13 cellular contexts compared by ENCODE assay signal in the genomic region with DNA sequence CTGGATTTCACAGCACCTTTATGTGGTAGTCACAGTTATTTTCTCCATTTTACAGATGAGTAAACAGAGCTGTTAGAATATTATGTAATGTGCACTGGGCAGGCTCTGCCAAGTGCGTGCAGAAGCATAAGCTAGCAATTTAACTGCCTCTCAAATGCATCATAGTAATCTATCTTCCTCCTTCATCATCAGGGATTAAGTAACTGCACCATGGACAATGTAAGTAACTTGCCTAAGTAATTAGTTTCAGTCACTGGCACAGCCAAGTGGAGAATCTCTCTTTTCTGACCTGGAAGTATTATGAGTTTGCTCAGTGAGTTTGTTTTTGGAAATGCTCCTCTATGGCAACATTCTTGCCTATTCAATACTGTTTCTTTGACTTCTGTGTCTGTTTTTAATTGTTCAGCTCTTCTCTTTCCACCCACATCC.
DNase-seq lines count a peak whose midpoint lies in the region; ATAC-seq and TF ChIP-seq lines count a peak whose summit lies in the region.
"Had no signal": no experiment of that assay in that cellular context is flagged by ENCODE, and none has a peak within 500 bp of the region (broad histone marks: within the 10 kb centered on the region; RNA-seq: fewer than 3 reads in every experiment).

No MANE protein-coding gene starts in this region.

- intact Hi-C loops in psoas muscle (cut with DNase I) (no loop called here), left colon (cut with DNase I, micrococcal nuclease) (loop anchor here in 1 of 2 donors (10.0 kb wide), 1 partner anchor 257 kb away; the partner anchor contains the start of gene PTPRG)

- WGBS in psoas muscle, 3 donors = 19 to 69% (median 22%) methylated on average over 1 of the region's 1 CpG

- H3K4me1 Mint-ChIP-seq in activated naive CD8-positive, alpha-beta T cell treated with anti-CD3 and anti-CD28 coated beads, Interleukin-2, amount 50 U/mL, for 24 hours = no peaks in the 10 kb centered on the region

- no peak overlapping the region for H3K4me3 Mint-ChIP-seq in activated naive CD8-positive, alpha-beta T cell treated with anti-CD3 and anti-CD28 coated beads, Interleukin-2, amount 50 U/mL, for 24 hours

- H3K36me3 ChIP-seq in WERI-Rb-1 (peaks cover 2% of the 10 kb centered on the region), psoas muscle (ENCODE audit: insufficient read depth in 1 of 2, low read depth in 1 of 2) (no peaks in the 10 kb centered on the region)
- H3K36me3 ChIP-seq: HAP-1, transverse colon had no signal

- H3K36me3 Mint-ChIP-seq in activated naive CD8-positive, alpha-beta T cell treated with anti-CD3 and anti-CD28 coated beads, Interleukin-2, amount 50 U/mL, for 24 hours (ENCODE audit: low read depth) = no peaks in the 10 kb centered on the region

- H3K4me1 ChIP-seq in psoas muscle = peaks cover 14% of the 10 kb centered on the region
- H3K4me1 ChIP-seq: HAP-1 had no signal

- no peak overlapping the region for H3K27ac Mint-ChIP-seq in activated naive CD8-positive, alpha-beta T cell treated with anti-CD3 and anti-CD28 coated beads, Interleukin-2, amount 50 U/mL, for 24 hours

- DNase-seq in EH (ENCODE audit: low read depth) (peak; percentile 76), WERI-Rb-1 (peak; percentile 17), fibroblast of peridontal ligament (ENCODE audit: extremely low read depth) (peak; percentile 90), psoas muscle (no peak), NCI-H2227 treated with DMSO at 0.1 percent for 48 hours (lab: John Stamatoyannopoulos, UW) (no peak), left colon (no peak)
- no peak for DNase-seq in activated CD8-positive, alpha-beta memory T cell treated with anti-CD3 and anti-CD28 coated beads for 24 hours
- DNase-seq in activated naive CD8-positive, alpha-beta T cell treated with anti-CD3 and anti-CD28 coated beads, Interleukin-2, amount 50 U/mL, for 24 hours = no peak
- DNase-seq: erythroblast, PC-3, transverse colon had no signal

- H3K9me3 ChIP-seq in WERI-Rb-1 (ENCODE audit: severe bottlenecking) (no peaks in the 10 kb centered on the region), psoas muscle (no peaks in the 10 kb centered on the region)
- H3K9me3 ChIP-seq: HAP-1, transverse colon had no signal

- ATAC-seq in psoas muscle (peak; percentile 34 to 80 (median 74)), left colon (no peak)
- no peak for ATAC-seq in activated naive CD8-positive, alpha-beta T cell treated with anti-CD3 and anti-CD28 coated beads, Interleukin-2, amount 50 U/mL, for 24 hours
- ATAC-seq: PC-3 had no signal

- H3K9me3 Mint-ChIP-seq in activated naive CD8-positive, alpha-beta T cell treated with anti-CD3 and anti-CD28 coated beads, Interleukin-2, amount 50 U/mL, for 24 hours = no peaks in the 10 kb centered on the region

- H3K4me3 ChIP-seq in WERI-Rb-1 (ENCODE audit: low read depth, low read length) (no peak overlapping the region), psoas muscle (no peak overlapping the region)
- H3K4me3 ChIP-seq: HAP-1, transverse colon had no signal

- TF ChIP-seq CTCF in WERI-Rb-1 (IDR thresholded peaks at IDR 0.05; ENCODE audit: low read depth, low read length) (no peak), psoas muscle (IDR thresholded peaks at IDR 0.05) (no peak)

- H3K27ac ChIP-seq in WERI-Rb-1 (no peak overlapping the region; the same call in 1 of the 2 replicates), psoas muscle (no peak overlapping the region)
- H3K27ac ChIP-seq: KMS-11 had no signal

- H3K27me3 Mint-ChIP-seq in activated naive CD8-positive, alpha-beta T cell treated with anti-CD3 and anti-CD28 coated beads, Interleukin-2, amount 50 U/mL, for 24 hours = no peaks in the 10 kb centered on the region

- H3K27me3 ChIP-seq in WERI-Rb-1 (ENCODE audit: insufficient read depth, low read depth, severe bottlenecking) (no peaks in the 10 kb centered on the region), psoas muscle (ENCODE audit: insufficient read depth in 3 of 3, low read length in 2 of 3) (no peaks in the 10 kb centered on the region)
- H3K27me3 ChIP-seq: transverse colon had no signal

Comparison
In these comparisons a context has a peak if more than half of its experiments do, and no peak if none do; other contexts are left out.
1. DNase-seq: peak in EH (single experiment), WERI-Rb-1 (single experiment) and fibroblast of peridontal ligament (single experiment); none in psoas muscle (0 of 2), activated CD8-positive, alpha-beta memory T cell treated with anti-CD3 and anti-CD28 coated beads for 24 hours (single experiment), NCI-H2227 treated with DMSO at 0.1 percent for 48 hours (single experiment), activated naive CD8-positive, alpha-beta T cell treated with anti-CD3 and anti-CD28 coated beads, Interleukin-2, amount 50 U/mL, for 24 hours (single experiment) and left colon (0 of 2).
2. ATAC-seq: peak in psoas muscle (4 of 4); none in activated naive CD8-positive, alpha-beta T cell treated with anti-CD3 and anti-CD28 coated beads, Interleukin-2, amount 50 U/mL, for 24 hours (single experiment) and left colon (single experiment).